Comparison of ENCODE assay signal across 8 cellular contexts in genomic region chr14:105315211-105315721, GRCh38. TPM values are rescaled to one million over a fixed set of nuclear protein-coding genes. Genes with fewer than 3 reads are reported as not detected.
DNase-seq lines count a peak whose midpoint lies in the region; ATAC-seq and TF ChIP-seq lines count a peak whose summit lies in the region.

No MANE protein-coding gene starts in this region.

- H3K36me3 Mint-ChIP-seq in CD8-positive, alpha-beta T cell = no peaks in the 10 kb centered on the region
- H3K36me3 Mint-ChIP-seq in activated CD4-positive, alpha-beta memory T cell treated with anti-CD3 and anti-CD28 coated beads, Interleukin-2, amount 10 ng/mL, durations not matched to agents 7 days and 5 days (ENCODE audit: low read depth) = no peaks in the 10 kb centered on the region

- peak overlapping the region; percentile 34 for H3K27ac ChIP-seq in CD8-positive, alpha-beta T cell (ENCODE audit: low read depth, low read length)
- peak overlapping the region; percentile 58 for H3K27ac ChIP-seq in upper lobe of right lung

- H3K9me3 Mint-ChIP-seq in CD8-positive, alpha-beta T cell = no peaks in the 10 kb centered on the region
- H3K9me3 Mint-ChIP-seq in activated CD4-positive, alpha-beta memory T cell treated with anti-CD3 and anti-CD28 coated beads, Interleukin-2, amount 10 ng/mL, durations not matched to agents 7 days and 5 days = no peaks in the 10 kb centered on the region

- peaks cover 25% of the 10 kb centered on the region for H3K4me1 Mint-ChIP-seq in CD8-positive, alpha-beta T cell (ENCODE audit: low read depth)
- H3K4me1 Mint-ChIP-seq in activated CD4-positive, alpha-beta memory T cell treated with anti-CD3 and anti-CD28 coated beads, Interleukin-2, amount 10 ng/mL, durations not matched to agents 7 days and 5 days = peaks cover 35% of the 10 kb centered on the region

- peak in 6 of 7 experiments; percentile 39 to 72 (median 64) for DNase-seq in CD8-positive, alpha-beta T cell
- DNase-seq in NCI-H128 (lab: John Stamatoyannopoulos, UW; ENCODE audit: unreplicated experiment) = peak; percentile 16
- DNase-seq in activated CD4-positive, alpha-beta memory T cell treated with anti-CD3 and anti-CD28 coated beads, Interleukin-2, amount 10 ng/mL, durations not matched to agents 7 days and 5 days = peak; percentile 52
- peak; percentile 42 for DNase-seq in mucosa of gallbladder (ENCODE audit: low spot score)
- DNase-seq in upper lobe of right lung = peak; percentile 77
- no peak for DNase-seq in T1000 (lab: John Stamatoyannopoulos, UW)

- peak overlapping the region; percentile 83 for H3K27ac Mint-ChIP-seq in CD8-positive, alpha-beta T cell
- H3K27ac Mint-ChIP-seq in activated CD4-positive, alpha-beta memory T cell treated with anti-CD3 and anti-CD28 coated beads, Interleukin-2, amount 10 ng/mL, durations not matched to agents 7 days and 5 days = peak overlapping the region; percentile 61

- CTCF ChIA-PET in CD8-positive, alpha-beta T cell (lab: Charles Lee) = interaction anchor here (0.7 to 1.9 kb wide), 2 partner anchors 10 to 30 kb away, joined by 3 to 4 read pairs; no protein-coding TSS in a partner anchor
- CTCF ChIA-PET in activated CD4-positive, alpha-beta memory T cell treated with anti-CD3 and anti-CD28 coated beads, Interleukin-2, amount 10 ng/mL, durations not matched to agents 7 days and 5 days (lab: Charles Lee) = no interaction called here

- H3K4me3 Mint-ChIP-seq in CD8-positive, alpha-beta T cell = peak overlapping the region; percentile 91
- H3K4me3 Mint-ChIP-seq in activated CD4-positive, alpha-beta memory T cell treated with anti-CD3 and anti-CD28 coated beads, Interleukin-2, amount 10 ng/mL, durations not matched to agents 7 days and 5 days = peak overlapping the region; percentile 81

- peaks cover 21% of the 10 kb centered on the region for H3K4me1 ChIP-seq in CD8-positive, alpha-beta T cell (ENCODE audit: insufficient read depth, low read length)
- H3K4me1 ChIP-seq in endocrine pancreas (ENCODE audit: control insufficient read depth, insufficient read depth, low read length) (no peaks in the 10 kb centered on the region), upper lobe of right lung (peaks cover 30% of the 10 kb centered on the region)

- intact Hi-C loops in CD8-positive, alpha-beta T cell (cut with DNase I, micrococcal nuclease) = loop anchor here (1.0 to 5.0 kb wide), 3 partner anchors 67 to 518 kb away; partner anchors contain the start of genes AKT1 (in 1 of the 2), BTBD6 (in 1 of the 2) and NUDT14 (in 1 of the 2)
- intact Hi-C loops in upper lobe of right lung (cut with DNase I) = no loop called here

- H3K9me3 ChIP-seq in CD8-positive, alpha-beta T cell (ENCODE audit: low read length) = no peaks in the 10 kb centered on the region
- H3K9me3 ChIP-seq in endocrine pancreas (ENCODE audit: control insufficient read depth, low read length) = no peaks in the 10 kb centered on the region
- H3K9me3 ChIP-seq in upper lobe of right lung = no peaks in the 10 kb centered on the region

- no peaks in the 10 kb centered on the region for H3K36me3 ChIP-seq in CD8-positive, alpha-beta T cell (ENCODE audit: insufficient read depth, low read length)
- no peaks in the 10 kb centered on the region for H3K36me3 ChIP-seq in endocrine pancreas (ENCODE audit: control insufficient read depth, insufficient read depth, low read length)
- no peaks in the 10 kb centered on the region for H3K36me3 ChIP-seq in upper lobe of right lung

- no peak for TF ChIP-seq CTCF in CD8-positive, alpha-beta T cell (IDR thresholded peaks at IDR 0.05)
- no peak for TF ChIP-seq CTCF in upper lobe of right lung (IDR thresholded peaks at IDR 0.05)

- peak overlapping the region; percentile 39 for H3K9ac ChIP-seq in endocrine pancreas (ENCODE audit: control insufficient read depth, insufficient read depth, low read length)

- ATAC-seq in CD8-positive, alpha-beta T cell = peak; percentile 48
- ATAC-seq in GM21717 (IDR thresholded peaks at IDR 0.05; ENCODE audit: unreplicated experiment) (peak; percentile 16), upper lobe of right lung (peak; percentile 28)

- H3K27me3 ChIP-seq in CD8-positive, alpha-beta T cell (ENCODE audit: insufficient read depth, low read length) = no peaks in the 10 kb centered on the region
- H3K27me3 ChIP-seq in endocrine pancreas (ENCODE audit: control insufficient read depth, insufficient read depth, low read length) (no peaks in the 10 kb centered on the region), upper lobe of right lung (no peaks in the 10 kb centered on the region)

- POLR2A ChIA-PET in CD8-positive, alpha-beta T cell (lab: Charles Lee) = interaction anchor here (1.2 to 3.4 kb wide), 7 partner anchors 15 to 256 kb away, joined by 3 to 38 read pairs (median 4); partner anchors contain the start of genes BRF1, BTBD6 and GPR132
- POLR2A ChIA-PET in activated CD4-positive, alpha-beta memory T cell treated with anti-CD3 and anti-CD28 coated beads, Interleukin-2, amount 10 ng/mL, durations not matched to agents 7 days and 5 days (lab: Charles Lee) = interaction anchor here (0.6 to 5.2 kb wide), 6 partner anchors 10 to 1303 kb away, joined by 3 to 93 read pairs (median 8); partner anchors contain the start of genes BRF1 and BTBD6

- H3K4me3 ChIP-seq in CD8-positive, alpha-beta T cell (ENCODE audit: low read depth, low read length) = peak overlapping the region; percentile 60
- no peak overlapping the region for H3K4me3 ChIP-seq in endocrine pancreas (ENCODE audit: control insufficient read depth, insufficient read depth, low read length)
- H3K4me3 ChIP-seq in upper lobe of right lung = peak overlapping the region; percentile 73

- H3K27me3 Mint-ChIP-seq in CD8-positive, alpha-beta T cell (ENCODE audit: low read depth) = no peaks in the 10 kb centered on the region
- H3K27me3 Mint-ChIP-seq in activated CD4-positive, alpha-beta memory T cell treated with anti-CD3 and anti-CD28 coated beads, Interleukin-2, amount 10 ng/mL, durations not matched to agents 7 days and 5 days = no peaks in the 10 kb centered on the region

RNA-seq across cellular contexts. Expression of gene PACS2, which starts 0.7 kb away (rescaled TPM):
- total RNA-seq in CD8-positive, alpha-beta T cell = 10 to 100 TPM; 46.5 to 56.1 TPM
- total RNA-seq in activated CD4-positive, alpha-beta memory T cell treated with anti-CD3 and anti-CD28 coated beads, Interleukin-2, amount 10 ng/mL, durations not matched to agents 7 days and 5 days = 10 to 100 TPM; 28.3 to 29.9 TPM
- 105 TPM for total RNA-seq in mucosa of gallbladder
- total RNA-seq in upper lobe of right lung = 86.6 TPM

RNA-seq across cellular contexts. Expression of gene BRF1, which starts 14.5 kb away (rescaled TPM):
- total RNA-seq in CD8-positive, alpha-beta T cell = 10 to 100 TPM; 60.0 to 61.2 TPM
- total RNA-seq in activated CD4-positive, alpha-beta memory T cell treated with anti-CD3 and anti-CD28 coated beads, Interleukin-2, amount 10 ng/mL, durations not matched to agents 7 days and 5 days = 10 to 100 TPM; 37.4 to 40.7 TPM
- total RNA-seq in mucosa of gallbladder = 51.7 TPM
- total RNA-seq in upper lobe of right lung = 31.2 TPM
